ENCODE assay signal across 10 cellular contexts in the genomic region with DNA sequence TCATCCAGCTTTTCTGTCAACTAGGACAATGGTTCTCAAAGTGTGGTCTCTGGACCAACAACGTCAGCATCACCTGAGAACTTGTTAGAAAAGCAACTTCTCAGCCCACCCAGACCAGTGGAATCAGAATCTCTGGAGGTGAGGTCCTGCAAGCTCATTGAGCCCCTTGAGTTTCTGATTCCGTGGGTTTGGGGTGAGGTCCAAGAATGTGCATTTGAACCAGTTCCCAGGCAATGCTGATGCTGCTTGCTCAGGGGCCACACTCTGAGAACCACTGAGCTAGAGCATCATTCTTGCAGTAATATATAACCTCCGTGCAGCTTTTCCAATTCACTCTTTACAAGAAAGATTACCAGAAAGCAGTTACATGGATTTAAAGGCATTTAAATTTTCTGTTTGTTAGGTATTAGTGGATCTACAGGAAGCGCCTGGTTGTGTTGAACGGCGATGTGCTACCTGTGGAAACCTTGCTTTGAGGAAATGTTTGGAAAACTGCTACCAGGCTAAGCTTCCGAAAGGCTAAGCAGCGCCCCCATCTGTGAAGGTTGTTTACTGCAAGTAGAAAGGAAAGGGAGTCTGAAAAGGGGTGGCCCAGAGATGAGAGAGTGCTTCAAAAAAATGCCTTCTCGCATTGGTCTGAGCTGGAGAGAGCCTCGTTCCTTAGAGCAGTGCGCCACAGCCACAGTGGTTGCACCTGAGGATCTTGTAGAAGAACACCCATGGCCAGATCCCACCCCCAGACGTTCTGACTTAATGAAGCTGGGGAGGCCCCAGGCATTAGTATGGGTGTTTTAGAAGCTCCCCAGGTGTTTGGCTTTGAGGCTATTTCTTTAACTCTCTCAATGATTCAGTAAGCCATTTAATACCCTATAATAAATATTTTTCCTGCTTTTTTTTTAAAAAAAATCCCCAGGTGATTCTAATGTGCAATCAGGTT. TPM values are rescaled to one million over a fixed set of nuclear protein-coding genes. Genes with fewer than 3 reads are reported as not detected.
DNase-seq lines count a peak whose midpoint lies in the region; ATAC-seq, FAIRE-seq and TF ChIP-seq lines count a peak whose summit lies in the region.
"Had no signal": no experiment of that assay in that cellular context is flagged by ENCODE, and none has a peak within 500 bp of the region (broad histone marks: within the 10 kb centered on the region; RNA-seq: fewer than 3 reads in every experiment).

No MANE protein-coding gene starts in this region.

- peaks cover 9% of the 10 kb centered on the region for H3K36me3 Mint-ChIP-seq in activated CD4-positive, alpha-beta T cell treated with anti-CD3 and anti-CD28 coated beads, Interleukin-2, amount 10 ng/mL, durations not matched to agents 24 days and 14 days (ENCODE audit: low read depth)

- intact Hi-C loops in activated CD4-positive, alpha-beta T cell treated with anti-CD3 and anti-CD28 coated beads, Interleukin-2, amount 10 ng/mL, durations not matched to agents 24 days and 14 days (cut with micrococcal nuclease) = no loop called here
- intact Hi-C loops in pancreas (cut with DNase I) = loop anchor here in 1 of 3 donors (10.0 kb wide), 1 partner anchor 267 kb away; no protein-coding TSS in a partner anchor

- WGBS in pancreas, 2 donors = 48 to 60% methylated on average over 12 of the region's 12 CpGs

- ATAC-seq in pancreas = peak; percentile 27 to 79 (median 75)
- no peak for ATAC-seq in GM21367 (IDR thresholded peaks at IDR 0.05; ENCODE audit: unreplicated experiment)
- ATAC-seq in HG03045 (IDR thresholded peaks at IDR 0.05; ENCODE audit: unreplicated experiment) = no peak

- peak; percentile 33 for DNase-seq in activated naive CD4-positive, alpha-beta T cell treated with Interleukin-2 at 50 U/mL for 16 hours
- DNase-seq in activated naive CD4-positive, alpha-beta T cell (lab: John Stamatoyannopoulos, UW) = no peak
- DNase-seq in NAMALWA (ENCODE audit: low spot score) (peak; percentile 36), fibroblast of mammary gland (ENCODE audit: low read depth) (peak; percentile 50), pancreas (peak in 5 of 6 donors; percentile 46 to 65 (median 49))
- peak; percentile 80 for DNase-seq in activated CD4-positive, alpha-beta T cell treated with anti-CD3 and anti-CD28 coated beads, Interleukin-2, amount 10 ng/mL, durations not matched to agents 24 days and 14 days

- H3K9me3 ChIP-seq in pancreas = no peaks in the 10 kb centered on the region

- peaks cover 6 to 23% (median 7%) of the 10 kb centered on the region in 3 donors for H3K36me3 ChIP-seq in pancreas

- H3K4me3 ChIP-seq in fibroblast of mammary gland (ENCODE audit: control insufficient read depth, low read depth, low read length) = no peak overlapping the region
- H3K4me3 ChIP-seq in pancreas = no peak overlapping the region

- peaks cover 14 to 23% (median 17%) of the 10 kb centered on the region in 3 donors for H3K4me1 ChIP-seq in pancreas

- no peaks in the 10 kb centered on the region for H3K9me3 Mint-ChIP-seq in activated CD4-positive, alpha-beta T cell treated with anti-CD3 and anti-CD28 coated beads, Interleukin-2, amount 10 ng/mL, durations not matched to agents 24 days and 14 days

- no peak overlapping the region for H3K27ac ChIP-seq in pancreas
- H3K27ac ChIP-seq: epithelial cell of prostate had no signal

- H3K27ac Mint-ChIP-seq in activated CD4-positive, alpha-beta T cell treated with anti-CD3 and anti-CD28 coated beads, Interleukin-2, amount 10 ng/mL, durations not matched to agents 24 days and 14 days = no peak overlapping the region

- no peaks in the 10 kb centered on the region for H3K27me3 Mint-ChIP-seq in activated CD4-positive, alpha-beta T cell treated with anti-CD3 and anti-CD28 coated beads, Interleukin-2, amount 10 ng/mL, durations not matched to agents 24 days and 14 days

- H3K4me3 Mint-ChIP-seq in activated CD4-positive, alpha-beta T cell treated with anti-CD3 and anti-CD28 coated beads, Interleukin-2, amount 10 ng/mL, durations not matched to agents 24 days and 14 days = no peak overlapping the region

- no peaks in the 10 kb centered on the region for H3K27me3 ChIP-seq in pancreas

- TF ChIP-seq CTCF in fibroblast of mammary gland (conservative IDR thresholded peaks at IDR 0.05; ENCODE audit: control insufficient read depth, insufficient read depth, low read depth, low read length) (peak; percentile 86), pancreas (IDR thresholded peaks at IDR 0.05) (peak; percentile 30 to 56 (median 52))

- H3K4me1 Mint-ChIP-seq in activated CD4-positive, alpha-beta T cell treated with anti-CD3 and anti-CD28 coated beads, Interleukin-2, amount 10 ng/mL, durations not matched to agents 24 days and 14 days = peaks cover 16% of the 10 kb centered on the region

- no peak for FAIRE-seq in pancreas (lab: Jason Lieb, UNC)

RNA-seq across cellular contexts. Expression of a gene that starts 50.0 kb away (rescaled TPM):
- not detected in 2 replicates for total RNA-seq in activated CD4-positive, alpha-beta T cell treated with anti-CD3 and anti-CD28 coated beads, Interleukin-2, amount 10 ng/mL, durations not matched to agents 24 days and 14 days
- total RNA-seq in pancreas = not detected
- polyA plus RNA-seq in pancreas = under 1 TPM in 1 of 2 donors, not detected in 1; 0.19 TPM
- total RNA-seq: subcutaneous adipose tissue had no signal

Comparison
In these comparisons a context has a peak if more than half of its experiments do, and no peak if none do; other contexts are left out.
1. DNase-seq: peak in activated naive CD4-positive, alpha-beta T cell treated with Interleukin-2 at 50 U/mL for 16 hours (single experiment), NAMALWA (single experiment), activated CD4-positive, alpha-beta T cell treated with anti-CD3 and anti-CD28 coated beads, Interleukin-2, amount 10 ng/mL, durations not matched to agents 24 days and 14 days (single experiment), fibroblast of mammary gland (single experiment) and pancreas (5 of 6); none in activated naive CD4-positive, alpha-beta T cell (0 of 4).
2. ATAC-seq: peak in pancreas (4 of 4); none in GM21367 (single experiment) and HG03045 (single experiment).